Comparison of ENCODE assay signal across 1 cellular context in the genomic region with DNA sequence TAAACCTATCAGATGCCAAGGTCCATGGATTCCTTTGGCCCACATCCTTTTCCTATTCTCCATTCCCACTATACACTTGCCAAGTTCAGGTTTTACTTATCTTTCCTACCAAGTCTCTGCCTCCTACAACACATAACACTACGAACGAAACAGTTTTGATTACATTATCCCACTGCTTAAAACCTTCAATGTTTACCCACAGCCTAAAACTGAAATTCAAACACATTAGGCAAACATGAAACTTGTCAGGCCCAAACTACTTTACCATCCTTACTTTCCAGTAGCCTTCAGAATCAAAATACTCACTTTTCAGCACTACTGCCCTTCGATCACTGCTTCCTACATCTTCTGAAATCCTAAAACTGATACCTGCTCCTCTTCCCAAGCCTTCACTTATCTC.
TF ChIP-seq lines count a peak whose summit lies in the region.

No MANE protein-coding gene starts in this region.

TF ChIP-seq in H1, 55 proteins besides CTCF, POLR2A, EP300 and RAD21:
- TF ChIP-seq EZH2 (IDR thresholded peaks at IDR 0.05; ENCODE audit: low read depth, low read length, severe bottlenecking) (no peak), ZNF274 (IDR thresholded peaks at IDR 0.05; ENCODE audit: borderline replicate concordance, extremely low read depth, low read length) (no peak), CHD2 (IDR thresholded peaks at IDR 0.05; ENCODE audit: low read length) (no peak), RNF2 (IDR thresholded peaks at IDR 0.05; ENCODE audit: borderline replicate concordance, low read depth, low read length, missing control alignments, poor library complexity, severe bottlenecking) (no peak), BACH1 (IDR thresholded peaks at IDR 0.05; ENCODE audit: low read length) (no peak), SIRT6 (IDR thresholded peaks at IDR 0.05; ENCODE audit: low read length) (no peak), RXRA (IDR thresholded peaks at IDR 0.05; ENCODE audit: insufficient read depth, low read depth, low read length) (no peak), RBBP5 (IDR thresholded peaks at IDR 0.05; ENCODE audit: borderline replicate concordance, low read depth, low read length) (no peak), RFX5 (IDR thresholded peaks at IDR 0.05; ENCODE audit: borderline replicate concordance, low read depth, low read length) (no peak), POLR2AphosphoS5 (IDR thresholded peaks at IDR 0.05; ENCODE audit: low read depth, low read length) (no peak), NRF1 (IDR thresholded peaks at IDR 0.05; ENCODE audit: low read depth, low read length) (no peak), GTF2F1 (IDR thresholded peaks at IDR 0.05; ENCODE audit: borderline replicate concordance, low read depth, low read length) (no peak), FOSL1 (IDR thresholded peaks at IDR 0.05; ENCODE audit: insufficient read depth, low read depth, low read length) (no peak), MAFK (IDR thresholded peaks at IDR 0.05; ENCODE audit: low read depth, low read length) (no peak), CBX5 (IDR thresholded peaks at IDR 0.05; ENCODE audit: low read depth, low read length) (no peak), HDAC6 (IDR thresholded peaks at IDR 0.05; ENCODE audit: low read depth, low read length) (no peak), ASH2L (IDR thresholded peaks at IDR 0.05; ENCODE audit: low read length) (no peak), TCF12 (IDR thresholded peaks at IDR 0.05; ENCODE audit: low read depth, low read length) (no peak)
- TF ChIP-seq, protein P1, sequence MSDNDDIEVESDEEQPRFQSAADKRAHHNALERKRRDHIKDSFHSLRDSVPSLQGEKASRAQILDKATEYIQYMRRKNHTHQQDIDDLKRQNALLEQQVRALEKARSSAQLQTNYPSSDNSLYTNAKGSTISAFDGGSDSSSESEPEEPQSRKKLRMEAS (IDR thresholded peaks at IDR 0.05) = no peak
- TF ChIP-seq, protein P2, sequence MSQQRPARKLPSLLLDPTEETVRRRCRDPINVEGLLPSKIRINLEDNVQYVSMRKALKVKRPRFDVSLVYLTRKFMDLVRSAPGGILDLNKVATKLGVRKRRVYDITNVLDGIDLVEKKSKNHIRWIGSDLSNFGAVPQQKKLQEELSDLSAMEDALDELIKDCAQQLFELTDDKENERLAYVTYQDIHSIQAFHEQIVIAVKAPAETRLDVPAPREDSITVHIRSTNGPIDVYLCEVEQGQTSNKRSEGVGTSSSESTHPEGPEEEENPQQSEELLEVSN (IDR thresholded peaks at IDR 0.05) = no peak
TF ChIP-seq in H1: peak in this region for 0.
